In genomic region chr2:201258666-201258999, GRCh38 we compare ENCODE assay signal across 8 cellular contexts. TPM values are rescaled to one million over a fixed set of nuclear protein-coding genes. Genes with fewer than 3 reads are reported as not detected.
DNase-seq lines count a peak whose midpoint lies in the region; ATAC-seq and TF ChIP-seq lines count a peak whose summit lies in the region.

No MANE protein-coding gene starts in this region.

- peak overlapping the region; percentile 89 to 99 (median 96) for H3K4me3 Mint-ChIP-seq in CD8-positive, alpha-beta memory T cell
- peak overlapping the region; percentile 83 for H3K4me3 Mint-ChIP-seq in activated naive CD8-positive, alpha-beta T cell treated with anti-CD3 and anti-CD28 coated beads, Interleukin-2, amount 10 ng/mL, durations not matched to agents 7 days and 5 days
- H3K4me3 Mint-ChIP-seq in type B pancreatic cell: peak overlapping the region; percentile 83

- peak overlapping the region; percentile 97 for H3K27ac ChIP-seq in CD8-positive, alpha-beta memory T cell (ENCODE audit: low read depth, low read length)
- peak overlapping the region; percentile 95 to 99 for H3K27ac ChIP-seq in left lung

- intact Hi-C loops in left lung (cut with DNase I): no loop called here

- CTCF ChIA-PET in CD8-positive, alpha-beta memory T cell (lab: Charles Lee): interaction anchor here (0.7 to 18.6 kb wide), 3 partner anchors 16 to 25 kb away, joined by 4 to 185 read pairs (median 72); no protein-coding TSS in a partner anchor

- no peaks in the 10 kb centered on the region for H3K36me3 ChIP-seq in CD8-positive, alpha-beta memory T cell (ENCODE audit: insufficient read depth, low read length)
- H3K36me3 ChIP-seq in left lung: no peaks in the 10 kb centered on the region

- H3K9me3 ChIP-seq in CD8-positive, alpha-beta memory T cell (ENCODE audit: low read length): no peaks in the 10 kb centered on the region
- H3K9me3 ChIP-seq in left lung: no peaks in the 10 kb centered on the region

- no peaks in the 10 kb centered on the region for H3K9me3 Mint-ChIP-seq in CD8-positive, alpha-beta memory T cell
- no peaks in the 10 kb centered on the region for H3K9me3 Mint-ChIP-seq in activated naive CD8-positive, alpha-beta T cell treated with anti-CD3 and anti-CD28 coated beads, Interleukin-2, amount 10 ng/mL, durations not matched to agents 7 days and 5 days
- no peaks in the 10 kb centered on the region for H3K9me3 Mint-ChIP-seq in type B pancreatic cell

- TF ChIP-seq CTCF in left lung (IDR thresholded peaks at IDR 0.05): no peak
- TF ChIP-seq CTCF in type B pancreatic cell (conservative IDR thresholded peaks at IDR 0.05): no peak

- peaks cover 13 to 30% (median 14%) of the 10 kb centered on the region in 3 donors for H3K36me3 Mint-ChIP-seq in CD8-positive, alpha-beta memory T cell
- H3K36me3 Mint-ChIP-seq in activated naive CD8-positive, alpha-beta T cell treated with anti-CD3 and anti-CD28 coated beads, Interleukin-2, amount 10 ng/mL, durations not matched to agents 7 days and 5 days: peaks cover 21% of the 10 kb centered on the region
- no peaks in the 10 kb centered on the region for H3K36me3 Mint-ChIP-seq in type B pancreatic cell

- no peaks in the 10 kb centered on the region for H3K27me3 ChIP-seq in CD8-positive, alpha-beta memory T cell (ENCODE audit: insufficient read depth, low read length, poor library complexity, severe bottlenecking)
- H3K27me3 ChIP-seq in left lung: no peaks in the 10 kb centered on the region

- peaks cover 67 to 75% (median 70%) of the 10 kb centered on the region in 3 donors for H3K4me1 Mint-ChIP-seq in CD8-positive, alpha-beta memory T cell
- H3K4me1 Mint-ChIP-seq in activated naive CD8-positive, alpha-beta T cell treated with anti-CD3 and anti-CD28 coated beads, Interleukin-2, amount 10 ng/mL, durations not matched to agents 7 days and 5 days: peaks cover 62% of the 10 kb centered on the region
- peaks cover 19% of the 10 kb centered on the region for H3K4me1 Mint-ChIP-seq in type B pancreatic cell (ENCODE audit: unreplicated experiment)

- peaks cover 0 to 7% of the 10 kb centered on the region in 2 donors for H3K27me3 Mint-ChIP-seq in CD8-positive, alpha-beta memory T cell
- no peaks in the 10 kb centered on the region for H3K27me3 Mint-ChIP-seq in activated naive CD8-positive, alpha-beta T cell treated with anti-CD3 and anti-CD28 coated beads, Interleukin-2, amount 10 ng/mL, durations not matched to agents 7 days and 5 days
- no peaks in the 10 kb centered on the region for H3K27me3 Mint-ChIP-seq in type B pancreatic cell

- ATAC-seq in HG03066 (IDR thresholded peaks at IDR 0.05; ENCODE audit: low read depth, unreplicated experiment) (peak; percentile 9), left lung (peak; percentile 22)
- peak; percentile 9 for ATAC-seq in activated naive CD8-positive, alpha-beta T cell treated with anti-CD3 and anti-CD28 coated beads, Interleukin-2, amount 10 ng/mL, durations not matched to agents 7 days and 5 days (ENCODE audit: low read depth)

- H3K4me1 ChIP-seq in CD8-positive, alpha-beta memory T cell (ENCODE audit: insufficient read depth, low read length): peaks cover 76% of the 10 kb centered on the region
- peaks cover 18 to 69% of the 10 kb centered on the region in 2 donors for H3K4me1 ChIP-seq in left lung

- POLR2A ChIA-PET in CD8-positive, alpha-beta memory T cell (lab: Charles Lee): interaction anchor here (1.0 to 2.4 kb wide), 6 partner anchors 11 to 26 kb away, joined by 3 to 22 read pairs (median 5); no protein-coding TSS in a partner anchor
- POLR2A ChIA-PET in activated naive CD8-positive, alpha-beta T cell treated with anti-CD3 and anti-CD28 coated beads, Interleukin-2, amount 10 ng/mL, durations not matched to agents 7 days and 5 days (lab: Charles Lee): interaction anchor here (1.1 to 11.3 kb wide), 8 partner anchors 21 to 394 kb away, joined by 3 to 147 read pairs (median 16); partner anchors contain the start of genes CASP10, CLK1, STRADB and TRAK2

- DNase-seq in CD8-positive, alpha-beta memory T cell: no peak
- no peak for DNase-seq in activated naive CD8-positive, alpha-beta T cell treated with anti-CD3 and anti-CD28 coated beads, Interleukin-2, amount 10 ng/mL, durations not matched to agents 7 days and 5 days
- no peak for DNase-seq in left lung
- DNase-seq in type B pancreatic cell (ENCODE audit: extremely low spot score, unreplicated experiment): no peak
- DNase-seq in SHP77 treated with DMSO at 0.1 percent for 48 hours (lab: John Stamatoyannopoulos, UW): no peak
- no peak for DNase-seq in GF-D8 (lab: John Stamatoyannopoulos, UW)
- no peak for DNase-seq in activated CD4-positive, alpha-beta T cell treated with anti-CD3 and anti-CD28 coated beads, Interleukin-2, amount 50 U/mL, for 4 hours

- peak overlapping the region; percentile 82 for H3K4me3 ChIP-seq in CD8-positive, alpha-beta memory T cell (ENCODE audit: low read length)
- peak overlapping the region; percentile 43 to 60 for H3K4me3 ChIP-seq in left lung

- H3K27ac Mint-ChIP-seq in CD8-positive, alpha-beta memory T cell: peak overlapping the region; percentile 96 to 100 (median 98)
- H3K27ac Mint-ChIP-seq in activated naive CD8-positive, alpha-beta T cell treated with anti-CD3 and anti-CD28 coated beads, Interleukin-2, amount 10 ng/mL, durations not matched to agents 7 days and 5 days: peak overlapping the region; percentile 98
- peak overlapping the region; percentile 93 for H3K27ac Mint-ChIP-seq in type B pancreatic cell

RNA-seq across cellular contexts. Expression of gene CASP8, which starts 1.7 kb away (rescaled TPM):
- 10 to 100 TPM; 48.1 to 55.5 TPM for total RNA-seq in CD8-positive, alpha-beta memory T cell
- 108 TPM for polyA plus RNA-seq in CD8-positive, alpha-beta memory T cell
- total RNA-seq in activated naive CD8-positive, alpha-beta T cell treated with anti-CD3 and anti-CD28 coated beads, Interleukin-2, amount 10 ng/mL, durations not matched to agents 7 days and 5 days: 100 to 1,000 TPM; 115 to 127 TPM
- total RNA-seq in left lung (10 to 100 TPM; 26.3 to 40.4 TPM), type B pancreatic cell (ENCODE audit: low replicate concordance) (6.0 and 12.9 TPM in 2 replicates)
